16 cellular contexts compared by ENCODE assay signal in the genomic region with DNA sequence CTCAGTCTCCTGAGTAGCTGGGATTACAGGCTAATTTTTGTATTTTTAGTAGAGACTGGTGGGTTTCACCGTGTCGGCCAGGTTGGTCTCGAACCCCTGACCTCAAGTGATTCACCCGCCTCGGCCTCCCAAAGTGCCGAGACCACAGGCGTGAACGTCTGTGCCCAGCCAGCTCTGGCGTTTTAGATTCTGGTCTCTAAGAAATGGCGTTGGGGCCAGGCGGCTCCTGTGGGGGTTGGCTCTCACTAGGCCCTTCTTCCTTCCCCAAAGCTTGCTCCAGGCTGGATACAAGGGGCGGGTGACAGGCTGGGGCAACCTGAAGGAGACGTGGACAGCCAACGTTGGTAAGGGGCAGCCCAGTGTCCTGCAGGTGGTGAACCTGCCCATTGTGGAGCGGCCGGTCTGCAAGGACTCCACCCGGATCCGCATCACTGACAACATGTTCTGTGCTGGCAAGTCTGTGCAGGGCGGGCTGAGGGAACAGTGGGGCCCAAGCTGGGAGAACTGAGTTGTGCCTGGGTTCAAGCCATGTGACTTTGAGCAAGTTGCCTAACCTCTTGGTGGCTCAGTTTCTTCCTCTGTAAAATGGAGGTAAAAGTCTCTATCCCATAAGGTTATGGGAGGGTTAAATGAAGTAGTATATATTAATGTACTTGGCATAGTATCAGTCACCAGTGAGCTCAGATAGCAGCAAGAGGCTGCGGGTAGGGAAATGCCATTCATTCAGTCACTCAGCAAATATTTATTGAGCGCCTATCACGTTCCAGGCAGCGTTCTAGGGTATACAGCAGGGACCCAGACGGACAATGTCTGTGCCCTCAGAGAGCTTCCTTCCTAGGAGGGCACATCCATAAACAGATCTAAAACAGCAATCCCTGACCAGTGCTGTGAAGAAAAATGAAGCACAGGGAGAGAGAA. TPM values are rescaled to one million over a fixed set of nuclear protein-coding genes. Genes with fewer than 3 reads are reported as not detected.
DNase-seq lines count a peak whose midpoint lies in the region; ATAC-seq and TF ChIP-seq lines count a peak whose summit lies in the region.
"Had no signal": no experiment of that assay in that cellular context is flagged by ENCODE, and none has a peak within 500 bp of the region (broad histone marks: within the 10 kb centered on the region; RNA-seq: fewer than 3 reads in every experiment).

No MANE protein-coding gene starts in this region.

- DNase-seq in GM23338 (ENCODE audit: low spot score) (no peak), T-helper 17 cell (no peak), fibroblast of the aortic adventitia (ENCODE audit: low read depth) (peak; percentile 10), osteoblast (ENCODE audit: insufficient read length, low spot score, missing footprints) (peak; percentile 87), NCI-H345 treated with DMSO at 0.1 percent for 48 hours (lab: John Stamatoyannopoulos, UW; ENCODE audit: unreplicated experiment) (no peak)
- DNase-seq in activated CD8-positive, alpha-beta memory T cell treated with anti-CD3 and anti-CD28 coated beads for 24 hours = no peak
- no peak for DNase-seq in central memory CD4-positive, alpha-beta T cell
- DNase-seq: Caco-2, NCI-H146, NCI-H2081 treated with DMSO at 0.1 percent for 48 hours, NCI-H226, NCI-H748 treated with DMSO at 0.1 percent for 48 hours, SIG-M5 had no signal

- TF ChIP-seq CTCF in GM23338 (conservative IDR thresholded peaks at IDR 0.05; ENCODE audit: low read depth in 2 of 2) (no peak), fibroblast of the aortic adventitia (IDR thresholded peaks at IDR 0.05; ENCODE audit: insufficient read depth, low read length) (no peak), osteoblast (IDR thresholded peaks at IDR 0.05; ENCODE audit: extremely low read depth, low read depth, low read length) (no peak)

- no peak overlapping the region for H3K4me2 ChIP-seq in GM23338
- no peak overlapping the region for H3K4me2 ChIP-seq in osteoblast (ENCODE audit: insufficient read depth, low read length)

- no peaks in the 10 kb centered on the region for H3K9me3 ChIP-seq in T-helper 17 cell (ENCODE audit: control insufficient read depth, low read length, poor library complexity, severe bottlenecking)
- no peaks in the 10 kb centered on the region for H3K9me3 ChIP-seq in osteoblast (ENCODE audit: low read depth, low read length)
- H3K9me3 ChIP-seq: Caco-2, HAP-1 had no signal

- no peaks in the 10 kb centered on the region for H3K36me3 ChIP-seq in GM23338 (ENCODE audit: insufficient read depth)
- no peaks in the 10 kb centered on the region for H3K36me3 ChIP-seq in osteoblast (ENCODE audit: insufficient read depth, low read length)
- H3K36me3 ChIP-seq: HAP-1 had no signal

- H3K4me1 ChIP-seq in GM23338 (ENCODE audit: insufficient read depth) (no peaks in the 10 kb centered on the region), osteoblast (ENCODE audit: insufficient read depth, low read length) (no peaks in the 10 kb centered on the region)
- H3K4me1 ChIP-seq: Caco-2, HAP-1 had no signal

- peak overlapping the region; percentile 66 for H2AFZ ChIP-seq in GM23338
- no peak overlapping the region for H2AFZ ChIP-seq in osteoblast (ENCODE audit: low read length)

- H3F3A ChIP-seq in GM23338 (replicated peaks; ENCODE audit: low read depth) = no peaks in the 10 kb centered on the region

- H3K4me3 Mint-ChIP-seq in GM23338 (no peak overlapping the region), T-helper 17 cell (no peak overlapping the region)
- H3K4me3 Mint-ChIP-seq: CD14-positive monocyte had no signal

- H3K27ac Mint-ChIP-seq in GM23338 (no peak overlapping the region; the same call in 1 of the 2 replicates), T-helper 17 cell (peak overlapping the region; percentile 11)
- H3K27ac Mint-ChIP-seq: CD14-positive monocyte had no signal

- H3K27ac ChIP-seq in GM23338 (ENCODE audit: low read depth) (no peak overlapping the region), osteoblast (ENCODE audit: low read depth, low read length) (no peak overlapping the region)

- H3K27me3 ChIP-seq in GM23338 (ENCODE audit: insufficient read depth) (no peaks in the 10 kb centered on the region), osteoblast (ENCODE audit: insufficient read depth, low read length) (no peaks in the 10 kb centered on the region)

- H3K4me1 Mint-ChIP-seq in GM23338 (peaks cover under 1% of the 10 kb centered on the region; the same call in 2 of the 3 replicates), T-helper 17 cell (peaks cover 2% of the 10 kb centered on the region)
- H3K4me1 Mint-ChIP-seq: CD14-positive monocyte had no signal

- no peaks in the 10 kb centered on the region for H3K9me2 ChIP-seq in GM23338 (ENCODE audit: insufficient read depth)

- H3K9me3 Mint-ChIP-seq in GM23338 = no peaks in the 10 kb centered on the region
- H3K9me3 Mint-ChIP-seq: CD14-positive monocyte had no signal

- H4K20me1 ChIP-seq in GM23338 (replicated peaks; ENCODE audit: insufficient read depth) (no peaks in the 10 kb centered on the region), osteoblast (ENCODE audit: insufficient read depth, low read length) (no peaks in the 10 kb centered on the region)

- no peaks in the 10 kb centered on the region for H3K36me3 Mint-ChIP-seq in GM23338 (ENCODE audit: low read depth)
- no peaks in the 10 kb centered on the region for H3K36me3 Mint-ChIP-seq in T-helper 17 cell (ENCODE audit: low read depth)
- H3K36me3 Mint-ChIP-seq: CD14-positive monocyte had no signal

- H3K79me2 ChIP-seq in GM23338 (replicated peaks; ENCODE audit: insufficient read depth) (no peaks in the 10 kb centered on the region), osteoblast (ENCODE audit: insufficient read depth, low read length) (no peaks in the 10 kb centered on the region)

- ATAC-seq in GM23338 (no peak), T-helper 17 cell (no peak)

- H3K27me3 Mint-ChIP-seq in GM23338 (ENCODE audit: insufficient read depth, low read depth, poor library complexity) (peaks cover under 1% of the 10 kb centered on the region), T-helper 17 cell (no peaks in the 10 kb centered on the region)

- H3K4me3 ChIP-seq in GM23338 (no peak overlapping the region), fibroblast of the aortic adventitia (ENCODE audit: low read depth, low read length) (no peak overlapping the region), osteoblast (ENCODE audit: insufficient read depth, low read length) (no peak overlapping the region)
- H3K4me3 ChIP-seq: HAP-1 had no signal

TF ChIP-seq in GM23338, 12 proteins besides CTCF, POLR2A, EP300 and RAD21 (continues in another document):
- TF ChIP-seq STAT1 (IDR thresholded peaks at IDR 0.05; ENCODE audit: unreplicated experiment) = no peak
- TF ChIP-seq, protein P1, sequence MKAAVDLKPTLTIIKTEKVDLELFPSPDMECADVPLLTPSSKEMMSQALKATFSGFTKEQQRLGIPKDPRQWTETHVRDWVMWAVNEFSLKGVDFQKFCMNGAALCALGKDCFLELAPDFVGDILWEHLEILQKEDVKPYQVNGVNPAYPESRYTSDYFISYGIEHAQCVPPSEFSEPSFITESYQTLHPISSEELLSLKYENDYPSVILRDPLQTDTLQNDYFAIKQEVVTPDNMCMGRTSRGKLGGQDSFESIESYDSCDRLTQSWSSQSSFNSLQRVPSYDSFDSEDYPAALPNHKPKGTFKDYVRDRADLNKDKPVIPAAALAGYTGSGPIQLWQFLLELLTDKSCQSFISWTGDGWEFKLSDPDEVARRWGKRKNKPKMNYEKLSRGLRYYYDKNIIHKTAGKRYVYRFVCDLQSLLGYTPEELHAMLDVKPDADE (IDR thresholded peaks at IDR 0.05) = no peak
- no peak for TF ChIP-seq NANOG (IDR thresholded peaks at IDR 0.05; ENCODE audit: borderline replicate concordance)
- TF ChIP-seq, protein P2, sequence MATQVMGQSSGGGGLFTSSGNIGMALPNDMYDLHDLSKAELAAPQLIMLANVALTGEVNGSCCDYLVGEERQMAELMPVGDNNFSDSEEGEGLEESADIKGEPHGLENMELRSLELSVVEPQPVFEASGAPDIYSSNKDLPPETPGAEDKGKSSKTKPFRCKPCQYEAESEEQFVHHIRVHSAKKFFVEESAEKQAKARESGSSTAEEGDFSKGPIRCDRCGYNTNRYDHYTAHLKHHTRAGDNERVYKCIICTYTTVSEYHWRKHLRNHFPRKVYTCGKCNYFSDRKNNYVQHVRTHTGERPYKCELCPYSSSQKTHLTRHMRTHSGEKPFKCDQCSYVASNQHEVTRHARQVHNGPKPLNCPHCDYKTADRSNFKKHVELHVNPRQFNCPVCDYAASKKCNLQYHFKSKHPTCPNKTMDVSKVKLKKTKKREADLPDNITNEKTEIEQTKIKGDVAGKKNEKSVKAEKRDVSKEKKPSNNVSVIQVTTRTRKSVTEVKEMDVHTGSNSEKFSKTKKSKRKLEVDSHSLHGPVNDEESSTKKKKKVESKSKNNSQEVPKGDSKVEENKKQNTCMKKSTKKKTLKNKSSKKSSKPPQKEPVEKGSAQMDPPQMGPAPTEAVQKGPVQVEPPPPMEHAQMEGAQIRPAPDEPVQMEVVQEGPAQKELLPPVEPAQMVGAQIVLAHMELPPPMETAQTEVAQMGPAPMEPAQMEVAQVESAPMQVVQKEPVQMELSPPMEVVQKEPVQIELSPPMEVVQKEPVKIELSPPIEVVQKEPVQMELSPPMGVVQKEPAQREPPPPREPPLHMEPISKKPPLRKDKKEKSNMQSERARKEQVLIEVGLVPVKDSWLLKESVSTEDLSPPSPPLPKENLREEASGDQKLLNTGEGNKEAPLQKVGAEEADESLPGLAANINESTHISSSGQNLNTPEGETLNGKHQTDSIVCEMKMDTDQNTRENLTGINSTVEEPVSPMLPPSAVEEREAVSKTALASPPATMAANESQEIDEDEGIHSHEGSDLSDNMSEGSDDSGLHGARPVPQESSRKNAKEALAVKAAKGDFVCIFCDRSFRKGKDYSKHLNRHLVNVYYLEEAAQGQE (IDR thresholded peaks at IDR 0.05; ENCODE audit: unreplicated experiment) = no peak
- no peak for TF ChIP-seq JUNB (IDR thresholded peaks at IDR 0.05; ENCODE audit: unreplicated experiment)
- TF ChIP-seq EZH2 (IDR thresholded peaks at IDR 0.05; ENCODE audit: low read depth, unreplicated experiment) = no peak

RNA-seq across cellular contexts. Expression of a gene that starts 10.4 kb away (rescaled TPM):
- 0.21 TPM in 1 of 2 replicates, not detected in the other for total RNA-seq in GM23338 (2014; rRNA removed; shearing (Covaris generic))
- 0.31 TPM in 1 of 2 replicates, not detected in the other for polyA plus RNA-seq in GM23338 (2016; fragmentation: Nextera tagmentation; extraction: Ambion mirVana)
- total RNA-seq in T-helper 17 cell = not detected
- total RNA-seq in fibroblast of the aortic adventitia (ENCODE audit: low replicate concordance) = not detected in 2 replicates
- total RNA-seq in osteoblast = not detected in 2 replicates
- total RNA-seq: A673 had no signal
- polyA plus RNA-seq: CD14-positive monocyte had no signal

RNA-seq across cellular contexts. Expression of a gene that starts 28.5 kb away (rescaled TPM):
- total RNA-seq in GM23338 (2014; rRNA removed; shearing (Covaris generic)) = 17.2 and 25.6 TPM in 2 replicates
- 6.1 and 7.8 TPM in 2 replicates for polyA plus RNA-seq in GM23338 (2016; fragmentation: Nextera tagmentation; extraction: Ambion mirVana)
- total RNA-seq in T-helper 17 cell (10 to 100 TPM; 11.0 to 14.7 TPM), fibroblast of the aortic adventitia (ENCODE audit: low replicate concordance) (9.3 and 18.7 TPM in 2 replicates), osteoblast (16.2 and 16.3 TPM in 2 replicates)

RNA-seq across cellular contexts. Expression of a gene that starts 28.9 kb away (rescaled TPM):
- total RNA-seq in GM23338 (2014; rRNA removed; shearing (Covaris generic)) = 30.4 and 38.1 TPM in 2 replicates
- 23.4 and 23.5 TPM in 2 replicates for polyA plus RNA-seq in GM23338 (2016; fragmentation: Nextera tagmentation; extraction: Ambion mirVana)
- total RNA-seq in T-helper 17 cell (10 to 100 TPM; 58.0 to 65.9 TPM), fibroblast of the aortic adventitia (ENCODE audit: low replicate concordance) (52.3 and 65.2 TPM in 2 replicates), osteoblast (88.3 and 100 TPM in 2 replicates)

Comparison
In these comparisons a context has a peak if more than half of its experiments do, and no peak if none do; other contexts are left out.
1. DNase-seq: peak in fibroblast of the aortic adventitia (single experiment) and osteoblast (single experiment); none in GM23338 (single experiment), T-helper 17 cell (0 of 3), NCI-H345 treated with DMSO at 0.1 percent for 48 hours (single experiment), activated CD8-positive, alpha-beta memory T cell treated with anti-CD3 and anti-CD28 coated beads for 24 hours (single experiment) and central memory CD4-positive, alpha-beta T cell (single experiment).